ENCODE assay signal across 16 cellular contexts in the genomic region with DNA sequence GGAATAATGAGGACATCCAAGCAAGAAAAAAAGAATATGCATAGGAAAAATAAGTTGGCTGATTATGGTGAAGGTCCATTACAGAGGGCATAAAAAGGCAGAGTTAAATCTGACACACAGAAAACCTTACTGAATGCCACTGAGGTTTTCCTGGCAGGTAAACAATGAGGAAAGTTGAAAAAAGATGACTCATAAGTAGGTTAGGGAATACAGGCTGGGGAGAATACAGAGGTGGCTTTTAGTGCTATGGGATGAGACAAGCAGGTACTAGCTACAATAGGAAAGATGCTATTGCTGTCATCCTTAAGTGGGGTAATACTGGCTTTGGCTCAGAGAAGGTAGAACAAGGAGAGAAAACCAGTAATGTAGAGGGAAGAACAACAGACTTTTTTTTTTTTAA. TPM values are rescaled to one million over a fixed set of nuclear protein-coding genes. Genes with fewer than 3 reads are reported as not detected.
A peak's percentile ranks its signal among the peaks of the same experiment; 100 is the strongest.
DNase-seq lines count a peak whose midpoint lies in the region; ATAC-seq and TF ChIP-seq lines count a peak whose summit lies in the region.
"Had no signal": no experiment of that assay in that cellular context is flagged by ENCODE, and none has a peak within 500 bp of the region (broad histone marks: within the 10 kb centered on the region; RNA-seq: fewer than 3 reads in every experiment).

No MANE protein-coding gene starts in this region.

- no peak for TF ChIP-seq CTCF in RWPE2 (IDR thresholded peaks at IDR 0.05; ENCODE audit: poor library complexity, severe bottlenecking)
- no peak for TF ChIP-seq CTCF in fibroblast of mammary gland (conservative IDR thresholded peaks at IDR 0.05; ENCODE audit: control insufficient read depth, insufficient read depth, low read depth, low read length)
- TF ChIP-seq CTCF in nephron progenitor cell (IDR thresholded peaks at IDR 0.05) = no peak

- H3K27me3 Mint-ChIP-seq in nephron progenitor cell (ENCODE audit: low read depth, poor library complexity) = no peaks in the 10 kb centered on the region
- H3K27me3 Mint-ChIP-seq: stimulated activated naive CD8-positive, alpha-beta T cell treated with anti-CD3 and anti-CD28 coated beads, Interleukin-15, Interleukin-2, amounts not matched to agents 100 ng/mL and 50 ng/mL, for 24 hours had no signal

- no peaks in the 10 kb centered on the region for H3K9me3 ChIP-seq in RWPE2 (ENCODE audit: severe bottlenecking)
- H3K9me3 ChIP-seq: BLaER1 treated with 17β-estradiol and CSF1 and Interleukin-3, amounts not matched to agents 10 nM and 100 nM; ovary had no signal

- H3K4me3 Mint-ChIP-seq in nephron progenitor cell = no peak overlapping the region
- H3K4me3 Mint-ChIP-seq: endodermal cell; stimulated activated naive CD8-positive, alpha-beta T cell treated with anti-CD3 and anti-CD28 coated beads, Interleukin-15, Interleukin-2, amounts not matched to agents 100 ng/mL and 50 ng/mL, for 24 hours had no signal

- peak overlapping the region; percentile 33 for H3K27ac Mint-ChIP-seq in nephron progenitor cell
- H3K27ac Mint-ChIP-seq: endodermal cell; stimulated activated naive CD8-positive, alpha-beta T cell treated with anti-CD3 and anti-CD28 coated beads, Interleukin-15, Interleukin-2, amounts not matched to agents 100 ng/mL and 50 ng/mL, for 24 hours had no signal

- peaks cover 6% of the 10 kb centered on the region for H3K36me3 Mint-ChIP-seq in nephron progenitor cell (ENCODE audit: low read depth)

- peaks cover 8% of the 10 kb centered on the region for H3K36me3 ChIP-seq in RWPE2 (ENCODE audit: low read depth)
- H3K36me3 ChIP-seq: ovary had no signal

- H3K27ac ChIP-seq in RWPE2 (ENCODE audit: poor library complexity, severe bottlenecking) = no peak overlapping the region
- H3K27ac ChIP-seq: BLaER1 treated with 17β-estradiol and CSF1 and Interleukin-3, amounts not matched to agents 10 nM and 100 nM; ovary; VCaP had no signal

- DNase-seq in H4 (ENCODE audit: low spot score) (peak; percentile 46), RWPE2 (ENCODE audit: low spot score) (no peak), fibroblast of mammary gland (ENCODE audit: low read depth) (peak; percentile 5), nephron progenitor cell (no peak), NCI-H2227 treated with DMSO at 0.1 percent for 48 hours (lab: John Stamatoyannopoulos, UW) (no peak), cerebellar cortex (ENCODE audit: low spot score) (no peak), KG1 (lab: John Stamatoyannopoulos, UW) (no peak)
- DNase-seq: activated gamma-delta T cell treated with Interleukin-2 at 50 U/mL for 16 hours; DND-41; endodermal cell; NCI-H510A treated with DMSO at 0.1 percent for 48 hours; ovary; stimulated activated CD4-positive, alpha-beta T cell treated with anti-CD3 and anti-CD28 coated beads, Interleukin-12 subunit alpha, Interleukin-12 subunit beta, amount 100 ng/mL, for 4 hours had no signal

- H3K4me3 ChIP-seq in RWPE2 (ENCODE audit: severe bottlenecking) = no peak overlapping the region
- H3K4me3 ChIP-seq in fibroblast of mammary gland (ENCODE audit: control insufficient read depth, low read depth, low read length) = no peak overlapping the region
- H3K4me3 ChIP-seq: BLaER1 treated with 17β-estradiol and CSF1 and Interleukin-3, amounts not matched to agents 10 nM and 100 nM; ovary had no signal

- no peaks in the 10 kb centered on the region for H3K9me3 Mint-ChIP-seq in nephron progenitor cell
- H3K9me3 Mint-ChIP-seq: endodermal cell; stimulated activated naive CD8-positive, alpha-beta T cell treated with anti-CD3 and anti-CD28 coated beads, Interleukin-15, Interleukin-2, amounts not matched to agents 100 ng/mL and 50 ng/mL, for 24 hours had no signal

- no peaks in the 10 kb centered on the region for H3K4me1 ChIP-seq in RWPE2 (ENCODE audit: insufficient read depth, poor library complexity, severe bottlenecking)

- H3K27me3 ChIP-seq in RWPE2 (ENCODE audit: insufficient read depth, poor library complexity, severe bottlenecking) = no peaks in the 10 kb centered on the region
- H3K27me3 ChIP-seq: BLaER1 treated with 17β-estradiol and CSF1 and Interleukin-3, amounts not matched to agents 10 nM and 100 nM; ovary had no signal

- peak; percentile 97 for ATAC-seq in RWPE2 (ENCODE audit: low read depth)

- no peaks in the 10 kb centered on the region for H3K4me1 Mint-ChIP-seq in nephron progenitor cell
- H3K4me1 Mint-ChIP-seq: endodermal cell had no signal

RNA-seq across cellular contexts. Expression of a gene that starts 44.7 kb away (rescaled TPM):
- 26.9 and 35.1 TPM in 2 replicates for total RNA-seq in H4 (2014; rRNA removed; shearing (Covaris generic))

Comparison
In these comparisons a context has a peak if more than half of its experiments do, and no peak if none do; other contexts are left out.
1. DNase-seq: peak in H4 (single experiment) and fibroblast of mammary gland (single experiment); none in RWPE2 (single experiment), nephron progenitor cell (single experiment), NCI-H2227 treated with DMSO at 0.1 percent for 48 hours (single experiment), cerebellar cortex (single experiment) and KG1 (single experiment).